Comparison of ENCODE assay signal across 23 cellular contexts in genomic region chr2:64817453-64817852, GRCh38.
A peak's percentile ranks its signal among the peaks of the same experiment; 100 is the strongest.
DNase-seq lines count a peak whose midpoint lies in the region; ATAC-seq, FAIRE-seq and TF ChIP-seq lines count a peak whose summit lies in the region.
"Had no signal": no experiment of that assay in that cellular context is flagged by ENCODE, and none has a peak within 500 bp of the region (broad histone marks: within the 10 kb centered on the region; RNA-seq: fewer than 3 reads in every experiment).

No MANE protein-coding gene starts in this region.

- peak overlapping the region; percentile 61 for H3K18ac ChIP-seq in trophoblast cell (ENCODE audit: low read length)

- peak overlapping the region in 2 of 3 donors; percentile 23 to 45 for H3K27ac Mint-ChIP-seq in CD4-positive, CD25-positive, alpha-beta regulatory T cell
- H3K27ac Mint-ChIP-seq: B cell had no signal

- intact Hi-C loops in K562 (cut with micrococcal nuclease) (no loop called here), esophagus squamous epithelium (cut with DNase I) (no loop called here)

- peaks cover 4% of the 10 kb centered on the region for H3K27me3 Mint-ChIP-seq in CD4-positive, CD25-positive, alpha-beta regulatory T cell
- H3K27me3 Mint-ChIP-seq: B cell; CD8-positive, alpha-beta memory T cell had no signal

- WGBS in K562 (ENCODE audit: insufficient coverage, low coverage, missing lambda C conversion rate): 76% methylated on average over 3 of the region's 4 CpGs
- whole genome bisulfite sequencing in trophoblast cell (ENCODE audit: extremely low coverage, insufficient coverage, insufficient read length): no CpG with 5 or more reads among the region's 4 CpGs
- WGBS in esophagus squamous epithelium, 2 donors: 75 to 86% methylated on average over 2 to 4 of the region's 4 CpGs

- H3K4me2 ChIP-seq in K562 (ENCODE audit: insufficient read depth, low read length): no peak overlapping the region
- no peak overlapping the region for H3K4me2 ChIP-seq in trophoblast cell (ENCODE audit: low read length)
- H3K4me2 ChIP-seq: A549; BLaER1 treated with 17β-estradiol and CSF1 and Interleukin-3, amounts not matched to agents 10 nM and 100 nM had no signal

- H3K79me1 ChIP-seq in trophoblast cell (ENCODE audit: low read length): peaks cover 3% of the 10 kb centered on the region

- DNase-seq in CD4-positive, CD25-positive, alpha-beta regulatory T cell: no peak
- no peak for DNase-seq in K562 (ENCODE audit: extremely low read depth in 1 of 4, low spot score in 3 of 4)
- no peak for DNase-seq in trophoblast cell
- no peak for DNase-seq in GM10266 (ENCODE audit: extremely low spot score)
- no peak for DNase-seq in esophagus squamous epithelium (lab: John Stamatoyannopoulos, UW)
- DNase-seq: AML-193; CD4-positive, alpha-beta memory T cell; CD8-positive, alpha-beta memory T cell; COR-L47; DMS 273 treated with DMSO at 0.1 percent for 48 hours; DMS153; DMS53; DMS79; DND-41; EL; GDM1 had no signal

- H2BK12ac ChIP-seq in trophoblast cell (ENCODE audit: low read length): no peak overlapping the region

- TF ChIP-seq EP300 in K562 (IDR thresholded peaks at IDR 0.05; ENCODE audit: low read length): no peak

- CTCF ChIA-PET in K562 (lab: Yijun Ruan, JAX; ENCODE audit: low intra/inter-chr PET ratio): no interaction called here

- H3K4ac ChIP-seq in trophoblast cell (ENCODE audit: low read depth, low read length): no peak overlapping the region

- H4K8ac ChIP-seq in trophoblast cell (ENCODE audit: low read depth, low read length): no peak overlapping the region

- H2AK5ac ChIP-seq in trophoblast cell (ENCODE audit: low read length): no peak overlapping the region

- POLR2A ChIA-PET in K562 (lab: Yijun Ruan, JAX): no interaction called here

- in situ Hi-C loops in K562 (cut with MboI): no loop called here

- H3K36me3 ChIP-seq in CD4-positive, CD25-positive, alpha-beta regulatory T cell (ENCODE audit: control insufficient read depth, insufficient read depth, low read length): no peaks in the 10 kb centered on the region
- H3K36me3 ChIP-seq in K562 (ENCODE audit: control insufficient read depth, insufficient read depth, low read length): no peaks in the 10 kb centered on the region
- no peaks in the 10 kb centered on the region for H3K36me3 ChIP-seq in trophoblast cell (ENCODE audit: control insufficient read depth in 1 of 2, insufficient read depth in 2 of 2, low read length in 2 of 2)
- H3K36me3 ChIP-seq in esophagus squamous epithelium: no peaks in the 10 kb centered on the region
- H3K36me3 ChIP-seq: BLaER1 treated with 17β-estradiol and CSF1 and Interleukin-3, amounts not matched to agents 10 nM and 100 nM had no signal

- H3K27ac ChIP-seq in CD4-positive, CD25-positive, alpha-beta regulatory T cell (ENCODE audit: insufficient read depth, low read length, poor library complexity, severe bottlenecking): no peak overlapping the region
- H3K27ac ChIP-seq in K562 (ENCODE audit: extremely low read depth, low read depth, low read length): no peak overlapping the region
- peak overlapping the region; percentile 13 for H3K27ac ChIP-seq in trophoblast cell (ENCODE audit: low read depth, low read length)
- H3K27ac ChIP-seq in esophagus squamous epithelium: no peak overlapping the region
- H3K27ac ChIP-seq: 22Rv1; A549; BLaER1 treated with 17β-estradiol and CSF1 and Interleukin-3, amounts not matched to agents 10 nM and 100 nM; C4-2B had no signal

- no peak overlapping the region for H4K12ac ChIP-seq in trophoblast cell (ENCODE audit: low read depth, low read length)

- no peak overlapping the region for H3K23ac ChIP-seq in trophoblast cell (ENCODE audit: low read length)

- no peaks in the 10 kb centered on the region for H3K9me1 ChIP-seq in K562 (ENCODE audit: control insufficient read depth, insufficient read depth, low read length)

- no peak for TF ChIP-seq RAD21 in K562 (CRISPR knock-in tag; conservative IDR thresholded peaks at IDR 0.05 in 1 of 2, IDR thresholded peaks at IDR 0.05 in 1 of 2)

- no peaks in the 10 kb centered on the region for H3K36me3 Mint-ChIP-seq in CD4-positive, CD25-positive, alpha-beta regulatory T cell
- H3K36me3 Mint-ChIP-seq: CD4-positive, alpha-beta memory T cell had no signal

- no peak overlapping the region for H3K4me3 ChIP-seq in CD4-positive, CD25-positive, alpha-beta regulatory T cell (ENCODE audit: low read depth, low read length)
- H3K4me3 ChIP-seq in K562 (no peak overlapping the region), trophoblast cell (ENCODE audit: low read depth, low read length) (no peak overlapping the region), esophagus squamous epithelium (no peak overlapping the region)
- H3K4me3 ChIP-seq: A549; BLaER1 treated with 17β-estradiol and CSF1 and Interleukin-3, amounts not matched to agents 10 nM and 100 nM had no signal

- H4K91ac ChIP-seq in trophoblast cell (ENCODE audit: low read depth, low read length): no peak overlapping the region

- H3K9me3 ChIP-seq in CD4-positive, CD25-positive, alpha-beta regulatory T cell (ENCODE audit: control insufficient read depth in 2 of 2, low read length in 2 of 2): no peaks in the 10 kb centered on the region
- H3K9me3 ChIP-seq in K562 (replicated peaks; ENCODE audit: control insufficient read depth, insufficient read depth, low read depth, low read length) (no peaks in the 10 kb centered on the region), trophoblast cell (ENCODE audit: insufficient read depth, low read depth, low read length) (no peaks in the 10 kb centered on the region), esophagus squamous epithelium (no peaks in the 10 kb centered on the region)
- H3K9me3 ChIP-seq: A549; BLaER1 treated with 17β-estradiol and CSF1 and Interleukin-3, amounts not matched to agents 10 nM and 100 nM had no signal

- H3K79me2 ChIP-seq in K562 (ENCODE audit: control insufficient read depth, insufficient read depth, low read length) (no peaks in the 10 kb centered on the region), trophoblast cell (ENCODE audit: control insufficient read depth, insufficient read depth, low read length, poor library complexity) (no peaks in the 10 kb centered on the region)

- TF ChIP-seq CTCF in K562 (IDR thresholded peaks at IDR 0.05 in 2 of 3, conservative IDR thresholded peaks at IDR 0.05 in 1 of 3; ENCODE audit: insufficient read depth in 2 of 3, low read depth in 1 of 3, low read length in 3 of 3) (no peak), GM10266 (IDR thresholded peaks at IDR 0.05; ENCODE audit: control insufficient read depth, insufficient read depth, low read depth, missing control alignments) (no peak), esophagus squamous epithelium (IDR thresholded peaks at IDR 0.05) (no peak)

- H2AFZ ChIP-seq in K562 (ENCODE audit: low read depth, low read length) (no peak overlapping the region), trophoblast cell (ENCODE audit: insufficient read depth, low read length, poor library complexity) (no peak overlapping the region)

- no peak overlapping the region for H3K4me3 Mint-ChIP-seq in CD4-positive, CD25-positive, alpha-beta regulatory T cell
- H3K4me3 Mint-ChIP-seq: B cell; CD4-positive, alpha-beta memory T cell; CD8-positive, alpha-beta memory T cell had no signal

- H2BK5ac ChIP-seq in trophoblast cell (ENCODE audit: low read depth, low read length, poor library complexity): no peak overlapping the region

- H3K9me3 Mint-ChIP-seq in CD4-positive, CD25-positive, alpha-beta regulatory T cell: peaks cover 0 to 3% (median 0%) of the 10 kb centered on the region in 7 donors
- H3K9me3 Mint-ChIP-seq: CD4-positive, alpha-beta memory T cell; CD8-positive, alpha-beta memory T cell had no signal

- no peak for ATAC-seq in CD4-positive, CD25-positive, alpha-beta regulatory T cell (ENCODE audit: low read depth in 2 of 2)
- no peak for ATAC-seq in K562
- ATAC-seq: A549 had no signal

- H3K14ac ChIP-seq in trophoblast cell (ENCODE audit: low read length): no peak overlapping the region

- FAIRE-seq in K562 (lab: Jason Lieb, UNC): no peak
- FAIRE-seq: A549, GM12891, GM19239 had no signal

- TF ChIP-seq POLR2A in K562 (conservative IDR thresholded peaks at IDR 0.05): no peak
- TF ChIP-seq POLR2A in esophagus squamous epithelium (IDR thresholded peaks at IDR 0.05): no peak

- no TSS peak for BruUV-seq in K562 (replicated peaks; lab: Mats Ljungman, UMichigan)

- H3K27me3 ChIP-seq in CD4-positive, CD25-positive, alpha-beta regulatory T cell (ENCODE audit: control insufficient read depth, insufficient read depth, low read length): no peaks in the 10 kb centered on the region
- H3K27me3 ChIP-seq in K562 (ENCODE audit: control insufficient read depth in 2 of 2, insufficient read depth in 2 of 2, low read length in 2 of 2) (no peaks in the 10 kb centered on the region), trophoblast cell (ENCODE audit: insufficient read depth, low read length) (no peaks in the 10 kb centered on the region), esophagus squamous epithelium (no peaks in the 10 kb centered on the region)
- H3K27me3 ChIP-seq: BLaER1 treated with 17β-estradiol and CSF1 and Interleukin-3, amounts not matched to agents 10 nM and 100 nM had no signal

- no peak overlapping the region for H2BK120ac ChIP-seq in trophoblast cell (ENCODE audit: insufficient read depth, low read length, poor library complexity)

- H3K4me1 Mint-ChIP-seq in CD4-positive, CD25-positive, alpha-beta regulatory T cell: peaks cover 5 to 38% (median 23%) of the 10 kb centered on the region in 4 donors

- no peaks in the 10 kb centered on the region for H4K20me1 ChIP-seq in K562 (replicated peaks; ENCODE audit: control insufficient read depth, insufficient read depth, low read length)
- H4K20me1 ChIP-seq: BLaER1 treated with 17β-estradiol and CSF1 and Interleukin-3, amounts not matched to agents 10 nM and 100 nM had no signal

- H3K9ac ChIP-seq in K562 (ENCODE audit: insufficient read depth in 1 of 2, low read depth in 2 of 2, low read length in 2 of 2): no peak overlapping the region
- no peak overlapping the region for H3K9ac ChIP-seq in trophoblast cell (ENCODE audit: low read length)
- H3K9ac ChIP-seq: BLaER1 treated with 17β-estradiol and CSF1 and Interleukin-3, amounts not matched to agents 10 nM and 100 nM had no signal

- H3K4me1 ChIP-seq in CD4-positive, CD25-positive, alpha-beta regulatory T cell (ENCODE audit: control insufficient read depth, insufficient read depth, low read length, poor library complexity, severe bottlenecking): peaks cover 26% of the 10 kb centered on the region
- H3K4me1 ChIP-seq in K562 (replicated peaks in 1 of 2; ENCODE audit: control insufficient read depth in 2 of 2, insufficient read depth in 2 of 2, low read length in 2 of 2): peaks cover 6 to 35% of the 10 kb centered on the region in 2 experiments; a peak in 4 of 5 replicates
- peaks cover 2 to 16% of the 10 kb centered on the region in 2 experiments for H3K4me1 ChIP-seq in trophoblast cell (ENCODE audit: control insufficient read depth in 1 of 2, insufficient read depth in 2 of 2, low read length in 2 of 2)
- H3K4me1 ChIP-seq in esophagus squamous epithelium: peaks cover 3 to 18% (median 4%) of the 10 kb centered on the region in 3 donors
- H3K4me1 ChIP-seq: A549 had no signal
